Comparison of ENCODE assay signal across 34 cellular contexts in the genomic region with DNA sequence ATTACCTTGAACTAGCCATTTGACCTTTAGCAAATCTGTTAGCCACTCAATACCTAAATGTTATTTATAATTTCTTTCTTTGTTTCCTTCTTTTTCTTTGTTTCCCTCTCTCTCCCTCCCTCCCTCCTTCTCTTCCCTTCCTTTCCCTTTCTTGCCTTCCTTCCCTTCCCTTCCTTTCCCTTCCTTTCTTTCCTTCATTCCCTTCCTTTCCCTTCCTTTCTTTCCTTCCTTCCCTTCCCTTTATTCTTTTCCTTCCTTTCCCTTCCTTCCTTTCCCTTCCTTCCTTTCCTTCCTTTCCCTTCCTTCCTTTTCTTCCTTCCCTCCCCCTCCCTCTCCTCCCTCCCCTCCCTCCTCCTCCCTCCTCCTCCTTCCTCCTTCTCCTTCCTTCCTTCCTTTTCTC.
"Had no signal": no experiment of that assay in that cellular context is flagged by ENCODE, and none has a peak within 500 bp of the region (broad histone marks: within the 10 kb centered on the region; RNA-seq: fewer than 3 reads in every experiment).

No MANE protein-coding gene starts in this region.

- H3K9me3 ChIP-seq: MG63 had no signal

- H3K4me3 ChIP-seq: MG63 had no signal

- DNase-seq: Karpas-422, Kasumi-1, MG63, MM.1S, MV-4-11, NCI-H1048, NCI-H1092, NCI-H1092 treated with DMSO at 0.1 percent for 48 hours, NCI-H1105, NCI-H1105 treated with DMSO at 0.1 percent for 48 hours, NCI-H1417, NCI-H1417 treated with DMSO at 0.1 percent for 48 hours, NCI-H1436, NCI-H1436 treated with DMSO at 0.1 percent for 48 hours, NCI-H146, NCI-H1694, NCI-H1694 treated with DMSO at 0.1 percent for 48 hours, NCI-H187, NCI-H187 treated with DMSO at 0.1 percent for 48 hours, NCI-H1930, NCI-H2029, NCI-H2029 treated with DMSO at 0.1 percent for 48 hours, NCI-H2081, NCI-H2081 treated with DMSO at 0.1 percent for 48 hours, NCI-H2107, NCI-H2171, NCI-H2171 treated with DMSO at 0.1 percent for 48 hours, NCI-H2227 treated with DMSO at 0.1 percent for 48 hours, NCI-H345, NCI-H446, NCI-H446 treated with DMSO at 0.1 percent for 48 hours, NCI-H510A, NCI-H510A treated with DMSO at 0.1 percent for 48 hours, NCI-H524 had no signal

- H3K36me3 ChIP-seq: MG63 had no signal
